ENCODE assay signal across 16 cellular contexts in the genomic region with DNA sequence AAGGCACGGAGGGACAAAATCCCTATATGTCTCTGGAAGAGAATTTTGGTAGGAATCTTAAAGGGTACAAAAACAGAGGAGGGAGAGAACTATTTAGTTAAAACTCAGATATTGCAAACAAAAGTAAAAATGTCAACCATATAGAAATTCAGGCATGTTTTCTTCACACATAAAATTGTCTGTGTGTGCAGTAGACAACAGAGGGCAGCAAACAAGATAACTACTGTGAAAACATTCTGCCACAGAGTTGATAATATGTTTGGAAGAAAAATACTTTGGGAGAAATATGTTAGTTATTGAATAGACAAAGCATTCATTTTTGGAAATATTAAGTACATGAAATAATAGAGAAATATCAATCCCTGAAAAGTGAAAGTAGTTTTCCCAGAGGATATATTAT. TPM values are rescaled to one million over a fixed set of nuclear protein-coding genes. Genes with fewer than 3 reads are reported as not detected.
A peak's percentile ranks its signal among the peaks of the same experiment; 100 is the strongest.
DNase-seq lines count a peak whose midpoint lies in the region; ATAC-seq, FAIRE-seq and TF ChIP-seq lines count a peak whose summit lies in the region.
"Had no signal": no experiment of that assay in that cellular context is flagged by ENCODE, and none has a peak within 500 bp of the region (broad histone marks: within the 10 kb centered on the region; RNA-seq: fewer than 3 reads in every experiment).

No MANE protein-coding gene starts in this region.

- no peak for FAIRE-seq in GM19239 (lab: Jason Lieb, UNC)
- FAIRE-seq: astrocyte had no signal

- H3K27me3 ChIP-seq in DOHH2 (ENCODE audit: control insufficient read depth, low read length) = peaks cover 30% of the 10 kb centered on the region
- peaks cover 3% of the 10 kb centered on the region for H3K27me3 ChIP-seq in hepatocyte
- H3K27me3 ChIP-seq: uterus had no signal

- 85% methylated on average over 1 of the region's 1 CpG for WGBS in hepatocyte (ENCODE audit: low lambda C conversion rate, missing lambda C conversion rate)

- H4K20me1 ChIP-seq in DOHH2 (ENCODE audit: control insufficient read depth, insufficient read depth, low read depth, low read length) (no peaks in the 10 kb centered on the region), hepatocyte (ENCODE audit: insufficient read depth, poor library complexity, severe bottlenecking) (no peaks in the 10 kb centered on the region)

- H3K4me1 ChIP-seq in DOHH2 (ENCODE audit: control insufficient read depth, low read length) (no peaks in the 10 kb centered on the region), hepatocyte (ENCODE audit: insufficient read depth) (peaks cover 14% of the 10 kb centered on the region)
- H3K4me1 ChIP-seq: esophagus squamous epithelium, uterus had no signal

- H3K79me2 ChIP-seq in DOHH2 (ENCODE audit: control insufficient read depth, low read length) = no peaks in the 10 kb centered on the region
- H3K79me2 ChIP-seq in hepatocyte = no peaks in the 10 kb centered on the region

- TF ChIP-seq CTCF in 22Rv1 (IDR thresholded peaks at IDR 0.05) = peak; percentile 54
- TF ChIP-seq CTCF in DOHH2 (IDR thresholded peaks at IDR 0.05; ENCODE audit: low read depth, low read length, poor library complexity, severe bottlenecking) = peak; percentile 16
- peak; percentile 20 for TF ChIP-seq CTCF in hepatocyte (IDR thresholded peaks at IDR 0.05; ENCODE audit: poor library complexity)

- no peaks in the 10 kb centered on the region for H3F3A ChIP-seq in DOHH2 (ENCODE audit: control insufficient read depth, insufficient read depth)

- peak; percentile 26 for DNase-seq in SK-MEL-5 (ENCODE audit: low read depth, low spot score)
- DNase-seq in hepatocyte (ENCODE audit: low spot score) = no peak
- no peak for DNase-seq in GM19239 (ENCODE audit: insufficient read length, low spot score)
- no peak for DNase-seq in NCI-H187 treated with DMSO at 0.1 percent for 48 hours (lab: John Stamatoyannopoulos, UW)
- no peak for DNase-seq in NCI-H2081 treated with DMSO at 0.1 percent for 48 hours (lab: John Stamatoyannopoulos, UW)
- DNase-seq: activated gamma-delta T cell treated with Interleukin-2 at 50 U/mL for 16 hours, esophagus squamous epithelium, hippocampal formation, NCI-H526 treated with DMSO at 0.1 percent for 48 hours, posterior cingulate gyrus, spleen, uterus had no signal

- H3K9me3 ChIP-seq in DOHH2 (ENCODE audit: control insufficient read depth, insufficient read depth, low read length) (no peaks in the 10 kb centered on the region), hepatocyte (ENCODE audit: low read depth) (no peaks in the 10 kb centered on the region)
- H3K9me3 ChIP-seq: esophagus squamous epithelium, spleen, uterus had no signal

- H3K36me3 ChIP-seq in DOHH2 (ENCODE audit: control insufficient read depth, low read length) (no peaks in the 10 kb centered on the region), hepatocyte (replicated peaks; ENCODE audit: insufficient read depth, low read depth) (no peaks in the 10 kb centered on the region)
- H3K36me3 ChIP-seq: esophagus squamous epithelium, uterus had no signal

- H3K9me2 ChIP-seq in DOHH2 (replicated peaks; ENCODE audit: control insufficient read depth, low read length) = no peaks in the 10 kb centered on the region
- H3K9me2 ChIP-seq in hepatocyte (replicated peaks; ENCODE audit: insufficient read depth) = no peaks in the 10 kb centered on the region

- in situ Hi-C loops in SK-MEL-5 (cut with HindIII; ENCODE audit: low pct_unique_long_range_greater_than_20kb, low sequenced_read_pairs) = no loop called here

- H3K4me2 ChIP-seq in DOHH2 (ENCODE audit: low read length) (no peak overlapping the region), hepatocyte (peak overlapping the region; percentile 68)

- H3K27ac ChIP-seq in 22Rv1 (peak overlapping the region; percentile 96), DOHH2 (ENCODE audit: low read depth, low read length) (no peak overlapping the region), hepatocyte (peak overlapping the region; percentile 88)
- H3K27ac ChIP-seq: esophagus squamous epithelium, spleen, uterus had no signal

- no peak overlapping the region for H3K4me3 ChIP-seq in DOHH2 (ENCODE audit: low read length)
- H3K4me3 ChIP-seq in hepatocyte = no peak overlapping the region
- H3K4me3 ChIP-seq: esophagus squamous epithelium, spleen, uterus had no signal

- no peak for ATAC-seq in GM21528 (IDR thresholded peaks at IDR 0.05; ENCODE audit: low FRiP score, unreplicated experiment)

- peak overlapping the region; percentile 2 for H2AFZ ChIP-seq in hepatocyte

RNA-seq across cellular contexts. Expression of a gene that starts 56.2 kb away (rescaled TPM):
- 11.0 and 13.0 TPM in 2 replicates for total RNA-seq in SK-MEL-5 (2014; rRNA removed; shearing (Covaris generic))
- 16.9 and 21.1 TPM in 2 replicates for polyA plus RNA-seq in SK-MEL-5 (2015; cell fraction: cytosol; rRNA removed)
- 25.1 and 30.3 TPM in 2 replicates for polyA plus RNA-seq in SK-MEL-5 (2015; cell fraction: nucleus; rRNA removed)
- total RNA-seq in hepatocyte = 11.3 and 12.4 TPM in 2 replicates
- polyA plus RNA-seq in hepatocyte = 9.2 and 13.2 TPM in 2 replicates
